In the genomic region with DNA sequence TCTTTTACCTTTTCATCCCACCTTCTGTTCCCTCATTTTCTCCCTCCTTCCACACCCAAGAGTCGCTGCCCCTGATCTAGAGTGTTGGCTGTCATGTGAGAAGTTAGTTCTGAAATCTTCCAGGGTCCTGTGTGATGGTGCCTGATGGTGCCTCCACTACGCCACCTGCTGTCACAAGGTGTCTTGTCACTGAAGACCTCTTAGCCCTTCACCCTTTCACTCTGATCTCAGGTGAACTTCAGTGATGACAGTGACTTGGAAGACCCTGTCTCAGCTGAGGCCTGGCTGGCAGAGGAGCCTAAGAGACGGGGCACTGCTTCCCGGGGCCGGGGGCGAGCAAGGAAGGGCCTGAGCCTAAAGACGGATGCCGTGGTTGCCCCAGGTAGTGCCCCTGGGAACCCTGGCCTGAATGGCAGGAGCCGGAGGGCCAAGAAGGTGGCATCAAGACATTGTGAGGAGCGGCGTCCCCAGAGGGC, we compare ENCODE assay signal across 8 cellular contexts.
DNase-seq lines count a peak whose midpoint lies in the region; ATAC-seq and TF ChIP-seq lines count a peak whose summit lies in the region.

No MANE protein-coding gene starts in this region.

- H3K4me3 ChIP-seq in LNCaP clone FGC (ENCODE audit: low read depth, low read length), result no peak overlapping the region

- no peak overlapping the region for H3K27ac ChIP-seq in VCaP

- DNase-seq in EL (peak; percentile 45), LNCaP clone FGC (ENCODE audit: low read depth) (no peak), T47D (ENCODE audit: low read depth in 1 of 2, low spot score in 1 of 2) (peak; percentile 70 to 71), inferior parietal cortex (ENCODE audit: extremely low spot score) (peak; percentile 59), GOT3 (lab: John Stamatoyannopoulos, UW) (no peak)
- DNase-seq in stimulated activated CD4-positive, alpha-beta T cell treated with anti-CD3 and anti-CD28 coated beads, Interleukin-2, amount 100 ng/mL, for 24 hours, result peak; percentile 67 to 78

- TF ChIP-seq CTCF in LNCaP clone FGC (IDR thresholded peaks at IDR 0.05; ENCODE audit: control insufficient read depth, extremely low read depth, insufficient read depth) (peak; percentile 90), VCaP (conservative IDR thresholded peaks at IDR 0.05) (peak; percentile 93)

- in situ Hi-C loops in T47D (cut with HindIII; ENCODE audit: low pct_unique_long_range_greater_than_20kb, low sequenced_read_pairs), result no loop called here

- ATAC-seq in GM19397 (IDR thresholded peaks at IDR 0.05; ENCODE audit: unreplicated experiment), result no peak

Comparison
In these comparisons a context has a peak if more than half of its experiments do, and no peak if none do; other contexts are left out.
1. DNase-seq: peak in EL (single experiment), T47D (2 of 2), inferior parietal cortex (single experiment) and stimulated activated CD4-positive, alpha-beta T cell treated with anti-CD3 and anti-CD28 coated beads, Interleukin-2, amount 100 ng/mL, for 24 hours (2 of 2); none in LNCaP clone FGC (single experiment) and GOT3 (single experiment).